8 cellular contexts compared by ENCODE assay signal in the genomic region with DNA sequence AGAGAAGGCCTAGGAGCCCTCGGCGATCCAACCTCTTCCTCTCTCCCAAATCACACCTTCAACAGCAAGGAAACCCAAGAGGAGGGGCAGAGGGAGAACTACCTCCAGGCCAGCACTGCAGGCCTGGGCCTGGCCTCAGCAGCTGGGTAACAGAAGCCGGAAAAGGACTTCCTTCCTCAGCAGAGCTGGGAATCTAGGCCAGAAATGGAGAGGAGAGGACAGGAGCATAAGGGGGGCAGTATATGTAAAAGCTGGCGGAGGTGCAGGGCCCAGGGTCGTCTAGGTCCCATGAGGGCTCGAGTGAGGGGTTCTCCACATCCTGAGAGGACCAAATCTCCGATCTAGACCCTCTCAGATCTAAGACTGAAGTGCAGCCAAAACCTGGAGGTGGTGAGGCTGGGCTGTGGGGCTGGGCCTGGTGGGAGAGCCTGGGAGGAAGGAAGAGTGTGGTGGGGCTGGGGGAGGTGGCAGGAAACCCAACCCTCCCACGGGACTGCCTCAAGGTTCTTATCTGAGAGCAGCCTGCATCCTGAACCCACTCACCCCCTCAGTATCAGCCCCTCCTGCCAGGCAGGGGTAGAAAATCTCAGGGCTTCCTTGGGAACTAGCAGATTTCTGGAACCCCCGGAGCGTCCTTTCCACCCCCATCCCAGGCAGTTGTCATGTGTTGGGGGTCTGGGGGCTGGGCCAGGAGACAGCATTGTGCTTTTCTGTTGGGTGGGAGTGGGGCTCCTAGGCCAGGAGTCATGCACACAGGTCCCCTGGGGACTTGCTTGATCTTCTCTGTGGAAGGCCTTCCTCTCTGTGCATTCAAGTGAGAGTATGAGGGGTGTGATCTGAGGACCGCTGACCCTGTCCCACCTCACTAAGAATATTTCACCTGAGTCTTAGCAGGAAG. TPM values are rescaled to one million over a fixed set of nuclear protein-coding genes. Genes with fewer than 3 reads are reported as not detected.
A peak's percentile ranks its signal among the peaks of the same experiment; 100 is the strongest.
DNase-seq lines count a peak whose midpoint lies in the region; ATAC-seq and TF ChIP-seq lines count a peak whose summit lies in the region.

No MANE protein-coding gene starts in this region.

- no peak overlapping the region for H3K4me2 ChIP-seq in SK-N-SH

- peaks cover 44% of the 10 kb centered on the region for H3K36me3 Mint-ChIP-seq in CD4-positive, CD25-positive, alpha-beta regulatory T cell
- H3K36me3 Mint-ChIP-seq in activated T-helper 17 cell treated with anti-CD3 and anti-CD28 coated beads, Interleukin-2, amount 50 U/mL, for 72 hours (ENCODE audit: low read depth) = peaks cover 77% of the 10 kb centered on the region

- peak in 1 of 3 donors; percentile 42 for DNase-seq in CD4-positive, CD25-positive, alpha-beta regulatory T cell
- DNase-seq in right lobe of liver (peak in 1 of 3 donors; percentile 35), NCI-H1930 (lab: John Stamatoyannopoulos, UW) (no peak), NCI-H2107 (lab: John Stamatoyannopoulos, UW) (no peak), HUDEP-2 (lab: John Stamatoyannopoulos, UW; ENCODE audit: unreplicated experiment in 76 of 76) (no peak), SK-N-SH (no peak)

- no peaks in the 10 kb centered on the region for H3K9me3 Mint-ChIP-seq in CD4-positive, CD25-positive, alpha-beta regulatory T cell
- no peaks in the 10 kb centered on the region for H3K9me3 Mint-ChIP-seq in activated T-helper 17 cell treated with anti-CD3 and anti-CD28 coated beads, Interleukin-2, amount 50 U/mL, for 72 hours

- no peaks in the 10 kb centered on the region for H3F3A ChIP-seq in SK-N-SH (replicated peaks; ENCODE audit: insufficient read depth)

- 52% methylated on average over 7 of the region's 11 CpGs for WGBS in right lobe of liver (ENCODE audit: insufficient coverage, low coverage, low lambda C conversion rate, missing lambda C conversion rate)
- 87% methylated on average over 7 of the region's 11 CpGs for WGBS in SK-N-SH (ENCODE audit: low lambda C conversion rate)

- H3K9me3 ChIP-seq in CD4-positive, CD25-positive, alpha-beta regulatory T cell (ENCODE audit: control insufficient read depth in 2 of 2, low read length in 2 of 2) = no peaks in the 10 kb centered on the region
- no peaks in the 10 kb centered on the region for H3K9me3 ChIP-seq in right lobe of liver
- no peaks in the 10 kb centered on the region for H3K9me3 ChIP-seq in SK-N-SH

- no peaks in the 10 kb centered on the region for H3K9me2 ChIP-seq in SK-N-SH

- H3K9ac ChIP-seq in SK-N-SH = no peak overlapping the region

- H3K36me3 ChIP-seq in CD4-positive, CD25-positive, alpha-beta regulatory T cell (ENCODE audit: control insufficient read depth, insufficient read depth, low read length) = peaks cover 18% of the 10 kb centered on the region
- H3K36me3 ChIP-seq in right lobe of liver (peaks cover 0 to 7% (median 0%) of the 10 kb centered on the region in 4 donors), SK-N-SH (replicated peaks in 1 of 2; ENCODE audit: control insufficient read depth in 1 of 2, insufficient read depth in 2 of 2, low read length in 1 of 2) (peaks cover 0 to 16% of the 10 kb centered on the region in 2 experiments)

- TF ChIP-seq EP300 in SK-N-SH (IDR thresholded peaks at IDR 0.05; ENCODE audit: borderline replicate concordance in 1 of 2, low read depth in 1 of 2, low read length in 1 of 2) = no peak

- intact Hi-C loops in right lobe of liver (cut with DNase I) = no loop called here

- peaks cover 9 to 43% (median 24%) of the 10 kb centered on the region in 4 donors for H3K4me1 Mint-ChIP-seq in CD4-positive, CD25-positive, alpha-beta regulatory T cell
- peaks cover 53% of the 10 kb centered on the region for H3K4me1 Mint-ChIP-seq in activated T-helper 17 cell treated with anti-CD3 and anti-CD28 coated beads, Interleukin-2, amount 50 U/mL, for 72 hours

- ATAC-seq in CD4-positive, CD25-positive, alpha-beta regulatory T cell (ENCODE audit: low read depth in 2 of 2) = peak in 1 of 2 donors; percentile 20
- ATAC-seq in HG03066 (IDR thresholded peaks at IDR 0.05; ENCODE audit: low read depth, unreplicated experiment) (peak; percentile 44), right lobe of liver (peak; percentile 64 to 75 (median 72))
- peak; percentile 44 for ATAC-seq in activated T-helper 17 cell treated with anti-CD3 and anti-CD28 coated beads, Interleukin-2, amount 50 U/mL, for 72 hours (replicated peaks)

- TF ChIP-seq CTCF in right lobe of liver (IDR thresholded peaks at IDR 0.05) (no peak), SK-N-SH (IDR thresholded peaks at IDR 0.05) (no peak)

- H3K4me1 ChIP-seq in CD4-positive, CD25-positive, alpha-beta regulatory T cell (ENCODE audit: control insufficient read depth, insufficient read depth, low read length, poor library complexity, severe bottlenecking) = peaks cover 35% of the 10 kb centered on the region
- H3K4me1 ChIP-seq in right lobe of liver = no peaks in the 10 kb centered on the region
- peaks cover 0 to 9% of the 10 kb centered on the region in 2 experiments; a peak in 2 of 4 replicates for H3K4me1 ChIP-seq in SK-N-SH (ENCODE audit: control insufficient read depth in 1 of 2, insufficient read depth in 2 of 2, low read depth in 1 of 2, low read length in 1 of 2)

- no peaks in the 10 kb centered on the region for H3K79me2 ChIP-seq in SK-N-SH (ENCODE audit: insufficient read depth)

- TF ChIP-seq POLR2A in right lobe of liver (IDR thresholded peaks at IDR 0.05) = no peak

- TF ChIP-seq RAD21 in SK-N-SH (IDR thresholded peaks at IDR 0.05; ENCODE audit: low read length) = no peak

- no peaks in the 10 kb centered on the region for H3K27me3 Mint-ChIP-seq in CD4-positive, CD25-positive, alpha-beta regulatory T cell
- H3K27me3 Mint-ChIP-seq in activated T-helper 17 cell treated with anti-CD3 and anti-CD28 coated beads, Interleukin-2, amount 50 U/mL, for 72 hours = no peaks in the 10 kb centered on the region

- no peak overlapping the region for H3K4me3 ChIP-seq in CD4-positive, CD25-positive, alpha-beta regulatory T cell (ENCODE audit: low read depth, low read length)
- H3K4me3 ChIP-seq in right lobe of liver (no peak overlapping the region), SK-N-SH (ENCODE audit: low read depth in 2 of 2, low read length in 1 of 2) (no peak overlapping the region)

- H2AFZ ChIP-seq in SK-N-SH (ENCODE audit: low read depth) = no peak overlapping the region

- H4K20me1 ChIP-seq in SK-N-SH (ENCODE audit: insufficient read depth) = no peaks in the 10 kb centered on the region

- POLR2A ChIA-PET in SK-N-SH (lab: Yijun Ruan, JAX) = no interaction called here

- peak overlapping the region; percentile 7 to 56 (median 44) for H3K4me3 Mint-ChIP-seq in CD4-positive, CD25-positive, alpha-beta regulatory T cell
- peak overlapping the region; percentile 60 for H3K4me3 Mint-ChIP-seq in activated T-helper 17 cell treated with anti-CD3 and anti-CD28 coated beads, Interleukin-2, amount 50 U/mL, for 72 hours

- H3K27ac Mint-ChIP-seq in CD4-positive, CD25-positive, alpha-beta regulatory T cell = peak overlapping the region; percentile 70 to 89 (median 80)
- H3K27ac Mint-ChIP-seq in activated T-helper 17 cell treated with anti-CD3 and anti-CD28 coated beads, Interleukin-2, amount 50 U/mL, for 72 hours = peak overlapping the region; percentile 87

- peak overlapping the region; percentile 57 for H3K27ac ChIP-seq in CD4-positive, CD25-positive, alpha-beta regulatory T cell (ENCODE audit: insufficient read depth, low read length, poor library complexity, severe bottlenecking)
- peak overlapping the region in 1 of 3 donors; percentile 18 for H3K27ac ChIP-seq in right lobe of liver
- H3K27ac ChIP-seq in SK-N-SH (ENCODE audit: low read depth in 2 of 2, low read length in 1 of 2) = no peak overlapping the region

- CTCF ChIA-PET in SK-N-SH (lab: Yijun Ruan, JAX) = interaction anchor here (0.9 to 2.4 kb wide), 5 partner anchors 15 to 42 kb away, joined by 3 to 12 read pairs (median 8); no protein-coding TSS in a partner anchor

- no peaks in the 10 kb centered on the region for H3K27me3 ChIP-seq in CD4-positive, CD25-positive, alpha-beta regulatory T cell (ENCODE audit: control insufficient read depth, insufficient read depth, low read length)
- H3K27me3 ChIP-seq in right lobe of liver (no peaks in the 10 kb centered on the region), SK-N-SH (ENCODE audit: insufficient read depth) (no peaks in the 10 kb centered on the region)

TF ChIP-seq in SK-N-SH, 30 proteins besides CTCF, POLR2A, EP300 and RAD21 (continues in another document):
- no peak for TF ChIP-seq RCOR1 (IDR thresholded peaks at IDR 0.05; ENCODE audit: low read length)
- no peak for TF ChIP-seq YY1 (IDR thresholded peaks at IDR 0.05; ENCODE audit: low read depth)
- no peak for TF ChIP-seq SMC3 (IDR thresholded peaks at IDR 0.05; ENCODE audit: low read depth, low read length)
- no peak for TF ChIP-seq FOXJ3 (CRISPR knock-in tag; IDR thresholded peaks at IDR 0.05)

RNA-seq across cellular contexts. Expression of a gene that starts 33.0 kb away (rescaled TPM):
- total RNA-seq in CD4-positive, CD25-positive, alpha-beta regulatory T cell = 39.5 TPM
- 1 to 10 TPM in 3 of 4 donors, under 1 TPM in 1; 0.90 to 2.2 (median 1.5) TPM for polyA plus RNA-seq in CD4-positive, CD25-positive, alpha-beta regulatory T cell
- 10 to 100 TPM; 31.0 to 67.6 TPM for total RNA-seq in activated T-helper 17 cell treated with anti-CD3 and anti-CD28 coated beads, Interleukin-2, amount 50 U/mL, for 72 hours
- 10 to 100 TPM in 3 of 6 experiments, 1 to 10 TPM in 3; 7.6 to 18.5 (median 10.1) TPM for total RNA-seq in right lobe of liver
- 6.5 and 6.6 TPM in 2 replicates for polyA plus RNA-seq in SK-N-SH (2012; rRNA removed)
- polyA plus RNA-seq in SK-N-SH (2012; cell fraction: cytosol; rRNA removed) = 2.4 and 3.6 TPM in 2 replicates
- 10.2 and 11.2 TPM in 2 replicates for polyA plus RNA-seq in SK-N-SH (2012; cell fraction: nucleus; rRNA removed)

RNA-seq across cellular contexts. Expression of a gene that starts 50.0 kb away (rescaled TPM):
- total RNA-seq in CD4-positive, CD25-positive, alpha-beta regulatory T cell = 239 TPM
- polyA plus RNA-seq in CD4-positive, CD25-positive, alpha-beta regulatory T cell = 10 to 100 TPM; 13.2 to 24.2 (median 21.1) TPM
- 10 to 100 TPM; 63.9 to 71.6 TPM for total RNA-seq in activated T-helper 17 cell treated with anti-CD3 and anti-CD28 coated beads, Interleukin-2, amount 50 U/mL, for 72 hours
- total RNA-seq in right lobe of liver = 10 to 100 TPM; 28.6 to 43.6 (median 34.3) TPM
- polyA plus RNA-seq in SK-N-SH (2012; rRNA removed) = 12.1 and 14.3 TPM in 2 replicates
- polyA plus RNA-seq in SK-N-SH (2012; cell fraction: cytosol; rRNA removed) = 13.1 and 13.4 TPM in 2 replicates
- 10.3 and 13.2 TPM in 2 replicates for polyA plus RNA-seq in SK-N-SH (2012; cell fraction: nucleus; rRNA removed)

RNA-seq across cellular contexts. Expression of a gene that starts 54.6 kb away (rescaled TPM):
- 263 TPM for total RNA-seq in CD4-positive, CD25-positive, alpha-beta regulatory T cell
- polyA plus RNA-seq in CD4-positive, CD25-positive, alpha-beta regulatory T cell = 10 to 100 TPM; 10.0 to 20.0 (median 11.3) TPM
- total RNA-seq in activated T-helper 17 cell treated with anti-CD3 and anti-CD28 coated beads, Interleukin-2, amount 50 U/mL, for 72 hours = 100 to 1,000 TPM in 1 of 2 donors, 10 to 100 TPM in 1; 71.3 to 130 TPM
- total RNA-seq in right lobe of liver = 10 to 100 TPM; 21.0 to 37.6 (median 25.3) TPM
- 6.2 and 9.2 TPM in 2 replicates for polyA plus RNA-seq in SK-N-SH (2012; rRNA removed)
- 3.4 and 3.7 TPM in 2 replicates for polyA plus RNA-seq in SK-N-SH (2012; cell fraction: cytosol; rRNA removed)
- polyA plus RNA-seq in SK-N-SH (2012; cell fraction: nucleus; rRNA removed) = 21.0 and 47.4 TPM in 2 replicates
